Comparison of ENCODE assay signal across 8 cellular contexts in genomic region chr2:205675861-205676516, GRCh38. TPM values are rescaled to one million over a fixed set of nuclear protein-coding genes. Genes with fewer than 3 reads are reported as not detected.
DNase-seq lines count a peak whose midpoint lies in the region; ATAC-seq and TF ChIP-seq lines count a peak whose summit lies in the region.

No MANE protein-coding gene starts in this region.

- H3K27ac ChIP-seq in hepatocyte = peak overlapping the region; percentile 2

- no peaks in the 10 kb centered on the region for H3K9me3 ChIP-seq in hepatocyte (ENCODE audit: low read depth)

- DNase-seq in AG09309 (ENCODE audit: low read depth) (no peak), NCI-H2171 (lab: John Stamatoyannopoulos, UW) (peak; percentile 40), hepatocyte (ENCODE audit: low spot score) (peak; percentile 76), superior temporal gyrus (ENCODE audit: extremely low spot score) (peak; percentile 84)
- DNase-seq in stimulated activated naive CD4-positive, alpha-beta T cell treated with Interleukin-2 at 50 U/mL for 16 hours (lab: John Stamatoyannopoulos, UW) = no peak

- no peaks in the 10 kb centered on the region for H4K20me1 ChIP-seq in hepatocyte (ENCODE audit: insufficient read depth, poor library complexity, severe bottlenecking)

- H3K79me2 ChIP-seq in hepatocyte = no peaks in the 10 kb centered on the region

- H3K4me1 ChIP-seq in hepatocyte (ENCODE audit: insufficient read depth) = peaks cover 12% of the 10 kb centered on the region

- H2AFZ ChIP-seq in hepatocyte = peak overlapping the region; percentile 11

- TF ChIP-seq CTCF in AG09309 (IDR thresholded peaks at IDR 0.05; ENCODE audit: control insufficient read depth, insufficient read depth, low read depth, low read length, missing control alignments) (peak; percentile 81), WI38 (IDR thresholded peaks at IDR 0.05; ENCODE audit: low read depth, low read length) (peak; percentile 47), hepatocyte (IDR thresholded peaks at IDR 0.05; ENCODE audit: poor library complexity) (peak; percentile 94)

- WGBS in hepatocyte (ENCODE audit: low lambda C conversion rate, missing lambda C conversion rate) = 28% methylated on average over 7 of the region's 7 CpGs

- H3K27me3 ChIP-seq in hepatocyte = no peaks in the 10 kb centered on the region

- peak overlapping the region; percentile 39 for H3K4me2 ChIP-seq in hepatocyte

- H3K9me2 ChIP-seq in hepatocyte (replicated peaks; ENCODE audit: insufficient read depth) = no peaks in the 10 kb centered on the region

- ATAC-seq in GM19463 (IDR thresholded peaks at IDR 0.05; ENCODE audit: unreplicated experiment) (peak; percentile 39), HG03196 (IDR thresholded peaks at IDR 0.05; ENCODE audit: unreplicated experiment) (no peak)

- H3K36me3 ChIP-seq in hepatocyte (replicated peaks; ENCODE audit: insufficient read depth, low read depth) = no peaks in the 10 kb centered on the region

- no peak overlapping the region for H3K4me3 ChIP-seq in AG09309 (ENCODE audit: control insufficient read depth, low read depth, low read length)
- H3K4me3 ChIP-seq in WI38 (ENCODE audit: low read depth, low read length) = no peak overlapping the region
- no peak overlapping the region for H3K4me3 ChIP-seq in hepatocyte

RNA-seq across cellular contexts. Expression of gene NRP2, which starts 6.3 kb away (rescaled TPM):
- 60.2 and 79.2 TPM in 2 replicates for total RNA-seq in hepatocyte
- polyA plus RNA-seq in hepatocyte = 61.0 and 74.6 TPM in 2 replicates

Comparison
In these comparisons a context has a peak if more than half of its experiments do, and no peak if none do; other contexts are left out.
1. DNase-seq: peak in NCI-H2171 (single experiment), hepatocyte (single experiment) and superior temporal gyrus (single experiment); none in AG09309 (single experiment) and stimulated activated naive CD4-positive, alpha-beta T cell treated with Interleukin-2 at 50 U/mL for 16 hours (single experiment).
2. Peak in every context shown above with its lines, with median percentiles within 50 percentile points of each other: CTCF ChIP-seq.